ENCODE assay signal across 19 cellular contexts in genomic region chr6:110041149-110041548, GRCh38.
A peak's percentile ranks its signal among the peaks of the same experiment; 100 is the strongest.
DNase-seq lines count a peak whose midpoint lies in the region; ATAC-seq and TF ChIP-seq lines count a peak whose summit lies in the region.
"Had no signal": no experiment of that assay in that cellular context is flagged by ENCODE, and none has a peak within 500 bp of the region (broad histone marks: within the 10 kb centered on the region; RNA-seq: fewer than 3 reads in every experiment).

No MANE protein-coding gene starts in this region.

- H3K27me3 ChIP-seq in BLaER1 (no peaks in the 10 kb centered on the region), mesendoderm (ENCODE audit: insufficient read depth, low read length, poor library complexity) (no peaks in the 10 kb centered on the region)
- no peaks in the 10 kb centered on the region for H3K27me3 ChIP-seq in CD4-positive, alpha-beta T cell (ENCODE audit: control insufficient read depth, insufficient read depth, low read length)
- H3K27me3 ChIP-seq: heart left ventricle, suprapubic skin, uterus had no signal

- CTCF ChIA-PET in CD4-positive, alpha-beta T cell (lab: Charles Lee): no interaction called here

- POLR2A ChIA-PET in CD4-positive, alpha-beta T cell (lab: Charles Lee): no interaction called here

- H3K4me1 ChIP-seq in BLaER1: peaks cover 65% of the 10 kb centered on the region
- peaks cover 3% of the 10 kb centered on the region for H3K4me1 ChIP-seq in mesendoderm (ENCODE audit: control insufficient read depth, low read depth, low read length)
- H3K4me1 ChIP-seq: prostate gland, uterus had no signal

- no peak overlapping the region for H3K4me3 ChIP-seq in BLaER1
- no peak overlapping the region for H3K4me3 ChIP-seq in mesendoderm (ENCODE audit: low read length)
- H3K4me3 ChIP-seq: coronary artery, heart left ventricle, prostate gland, suprapubic skin, uterus had no signal

- peaks cover 2% of the 10 kb centered on the region for H3K9me3 Mint-ChIP-seq in CD4-positive, alpha-beta T cell
- H3K9me3 Mint-ChIP-seq: WTC11 had no signal

- H3K27me3 Mint-ChIP-seq in CD4-positive, alpha-beta T cell: no peaks in the 10 kb centered on the region

- no peaks in the 10 kb centered on the region for H3K79me1 ChIP-seq in mesendoderm (ENCODE audit: low read length)

- H4K5ac ChIP-seq in mesendoderm (ENCODE audit: low read length): no peak overlapping the region

- H4K20me1 ChIP-seq in BLaER1: no peaks in the 10 kb centered on the region

- ATAC-seq in CD4-positive, alpha-beta T cell (ENCODE audit: poor library complexity): no peak
- ATAC-seq: heart left ventricle, left colon, WTC11 had no signal

- H3K27ac Mint-ChIP-seq in CD4-positive, alpha-beta T cell: peak overlapping the region; percentile 59
- H3K27ac Mint-ChIP-seq: WTC11 had no signal

- intact Hi-C loops in CD4-positive, alpha-beta T cell (cut with DNase I, micrococcal nuclease): loop anchor here in 1 of 2 experiments (2.0 to 5.0 kb wide), 3 partner anchors 444 to 854 kb away; no protein-coding TSS in a partner anchor

- H3K4me3 Mint-ChIP-seq in CD4-positive, alpha-beta T cell: peak overlapping the region; percentile 65
- H3K4me3 Mint-ChIP-seq: WTC11 had no signal

- TF ChIP-seq CTCF in CD4-positive, alpha-beta T cell (IDR thresholded peaks at IDR 0.05): no peak

- H3K23ac ChIP-seq in mesendoderm (ENCODE audit: low read length): no peak overlapping the region

- peak overlapping the region; percentile 3 for H3K18ac ChIP-seq in mesendoderm (ENCODE audit: low read length)

- no peak overlapping the region for H3K4ac ChIP-seq in mesendoderm (ENCODE audit: low read depth, low read length)

- peak overlapping the region; percentile 51 for H3K56ac ChIP-seq in mesendoderm (ENCODE audit: low read length)

- H2BK5ac ChIP-seq in mesendoderm (ENCODE audit: low read length): no peak overlapping the region

- H3K27ac ChIP-seq in BLaER1 (no peak overlapping the region), mesendoderm (ENCODE audit: low read depth, low read length) (no peak overlapping the region)
- H3K27ac ChIP-seq in CD4-positive, alpha-beta T cell (ENCODE audit: low read depth, low read length): no peak overlapping the region
- H3K27ac ChIP-seq: coronary artery, heart left ventricle, prostate gland, RWPE1, suprapubic skin, uterus had no signal

- H3K36me3 ChIP-seq in BLaER1 (no peaks in the 10 kb centered on the region), mesendoderm (ENCODE audit: control insufficient read depth, insufficient read depth, low read length) (no peaks in the 10 kb centered on the region)
- H3K36me3 ChIP-seq: heart left ventricle, prostate gland, suprapubic skin, uterus had no signal

- H3K9me3 ChIP-seq in BLaER1: peaks cover 7% of the 10 kb centered on the region
- H3K9me3 ChIP-seq in CD4-positive, alpha-beta T cell (ENCODE audit: control insufficient read depth, low read length): no peaks in the 10 kb centered on the region
- H3K9me3 ChIP-seq: prostate gland, SK-N-SH, suprapubic skin, uterus had no signal

- H3K9ac ChIP-seq in BLaER1 (no peak overlapping the region), mesendoderm (ENCODE audit: low read length) (no peak overlapping the region)
- H3K9ac ChIP-seq: SK-N-SH had no signal

- no peak overlapping the region for H2AK5ac ChIP-seq in mesendoderm (ENCODE audit: low read length)

- no peak overlapping the region for H2BK120ac ChIP-seq in mesendoderm (ENCODE audit: low read depth, low read length)

- peak overlapping the region; percentile 23; the same call in 1 of the 2 replicates for H3K4me2 ChIP-seq in BLaER1
- H3K4me2 ChIP-seq in mesendoderm (ENCODE audit: low read length): no peak overlapping the region
- H3K4me2 ChIP-seq: SK-N-SH had no signal

- no peaks in the 10 kb centered on the region for H3K36me3 Mint-ChIP-seq in CD4-positive, alpha-beta T cell (ENCODE audit: low read depth)
- H3K36me3 Mint-ChIP-seq: WTC11 had no signal

- H4K8ac ChIP-seq in mesendoderm (ENCODE audit: low read depth, low read length): no peak overlapping the region

- H3K79me2 ChIP-seq in mesendoderm (ENCODE audit: control insufficient read depth, insufficient read depth, low read length): no peaks in the 10 kb centered on the region

- no peak overlapping the region for H2BK15ac ChIP-seq in mesendoderm (replicated peaks; ENCODE audit: low read depth)

- DNase-seq in CD4-positive, alpha-beta T cell: no peak
- peak; percentile 5 for DNase-seq in amniotic epithelial cell (ENCODE audit: low read depth)
- peak; percentile 35 for DNase-seq in mesendoderm
- DNase-seq in mucosa of gallbladder (ENCODE audit: low spot score): no peak
- no peak for DNase-seq in DMS114 treated with DMSO at 0.1 percent for 48 hours (lab: John Stamatoyannopoulos, UW; ENCODE audit: unreplicated experiment)
- DNase-seq in NCI-H2107 (lab: John Stamatoyannopoulos, UW): no peak
- DNase-seq: COR-L47, heart left ventricle, left colon, NCI-H146, NCI-H526 treated with DMSO at 0.1 percent for 48 hours, SK-N-SH, uterus had no signal

- H3K4me1 Mint-ChIP-seq in CD4-positive, alpha-beta T cell (ENCODE audit: low read depth): peaks cover 13% of the 10 kb centered on the region

- WGBS in mesendoderm (ENCODE audit: extremely low coverage, insufficient coverage, low lambda C conversion rate): no CpG with 5 or more reads among the region's 2 CpGs

Comparison
In these comparisons a context has a peak if more than half of its experiments do, and no peak if none do; other contexts are left out.
1. DNase-seq: peak in amniotic epithelial cell (single experiment) and mesendoderm (single experiment); none in CD4-positive, alpha-beta T cell (0 of 10), mucosa of gallbladder (single experiment), DMS114 treated with DMSO at 0.1 percent for 48 hours (single experiment) and NCI-H2107 (single experiment).